ENCODE assay signal across 8 cellular contexts in the genomic region with DNA sequence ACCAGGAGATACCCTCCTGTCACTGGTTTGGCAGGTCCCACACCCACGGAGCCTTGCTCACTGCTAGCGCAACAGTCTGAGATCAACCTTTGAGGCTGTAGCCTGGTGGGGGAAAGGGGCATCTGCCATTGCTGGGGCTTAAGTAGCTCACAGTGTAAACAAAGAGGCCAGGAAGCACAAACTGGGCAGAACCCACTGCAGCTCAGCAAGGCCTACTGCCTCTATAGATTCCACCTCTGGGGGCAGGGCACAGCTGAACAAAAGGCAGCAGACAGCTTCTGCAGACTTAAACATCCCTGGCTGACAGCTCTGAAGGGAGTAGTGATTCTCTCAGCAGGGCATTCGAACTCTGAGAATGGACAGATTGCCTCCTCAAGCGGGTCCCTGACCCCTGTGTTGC. TPM values are rescaled to one million over a fixed set of nuclear protein-coding genes. Genes with fewer than 3 reads are reported as not detected.
DNase-seq lines count a peak whose midpoint lies in the region; TF ChIP-seq lines count a peak whose summit lies in the region.
"Not testable (repeated sequence)": the region's sequence is repeated elsewhere in the genome, so short reads cannot be mapped to it uniquely, and the experiment has no call there.

No MANE protein-coding gene starts in this region.

- not testable (repeated sequence) for H3K79me1 ChIP-seq in mesendoderm (ENCODE audit: low read length); neuronal stem cell (ENCODE audit: low read depth, low read length)

- H2BK12ac ChIP-seq in neuronal stem cell (ENCODE audit: low read length), result not testable (repeated sequence)

- not testable (repeated sequence) for H4K91ac ChIP-seq in neuronal stem cell (ENCODE audit: low read depth, low read length, poor library complexity)

- not testable (repeated sequence) for H2BK15ac ChIP-seq in mesendoderm (replicated peaks; ENCODE audit: low read depth); neuronal stem cell (ENCODE audit: low read length)

- not testable (repeated sequence) for H3K36me3 Mint-ChIP-seq in glutamatergic neuron (ENCODE audit: unreplicated experiment)

- H3K4me1 ChIP-seq in mesendoderm (ENCODE audit: control insufficient read depth, low read depth, low read length); neuronal stem cell (ENCODE audit: control insufficient read depth in 2 of 2, insufficient read depth in 1 of 2, low read depth in 1 of 2, low read length in 2 of 2): not testable (repeated sequence)

- H3K4me1 Mint-ChIP-seq in glutamatergic neuron (ENCODE audit: low read depth, unreplicated experiment), result not testable (repeated sequence)

- H3K27me3 ChIP-seq in mesendoderm (ENCODE audit: insufficient read depth, low read length, poor library complexity); neuronal stem cell (ENCODE audit: control insufficient read depth in 3 of 3, insufficient read depth in 3 of 3, low read depth in 1 of 3, low read length in 3 of 3): not testable (repeated sequence)

- H2BK5ac ChIP-seq in mesendoderm (ENCODE audit: low read length); neuronal stem cell (ENCODE audit: low read length): not testable (repeated sequence)

- H3K4me3 Mint-ChIP-seq in glutamatergic neuron (ENCODE audit: unreplicated experiment), result not testable (repeated sequence)

- not testable (repeated sequence) for TF ChIP-seq CTCF in glutamatergic neuron (IDR thresholded peaks at IDR 0.05; ENCODE audit: partially characterized antibody, unreplicated experiment)

- H2AFZ ChIP-seq in neuronal stem cell (ENCODE audit: low read length), result peak overlapping the region; percentile 70

- H3K27me3 Mint-ChIP-seq in glutamatergic neuron (ENCODE audit: unreplicated experiment), result not testable (repeated sequence)

- not testable (repeated sequence) for H3K9ac ChIP-seq in mesendoderm (ENCODE audit: low read length); neuronal stem cell (ENCODE audit: low read depth, low read length, poor library complexity)

- not testable (repeated sequence) for H2BK120ac ChIP-seq in mesendoderm (ENCODE audit: low read depth, low read length); neuronal stem cell (ENCODE audit: low read depth, low read length)

- DNase-seq in DMS53 (lab: John Stamatoyannopoulos, UW), result peak; percentile 56
- DNase-seq in Jurkat, Clone E6-1 (ENCODE audit: low read depth, low spot score), result peak; percentile 36
- peak; percentile 26 for DNase-seq in NCI-H510A treated with DMSO at 0.1 percent for 48 hours (lab: John Stamatoyannopoulos, UW)
- peak; percentile 38 for DNase-seq in SHP77 treated with DMSO at 0.1 percent for 48 hours (lab: John Stamatoyannopoulos, UW)
- DNase-seq in amniotic epithelial cell (ENCODE audit: low read depth), result peak; percentile 6
- not testable (repeated sequence) for DNase-seq in glutamatergic neuron
- peak; percentile 66 for DNase-seq in mesendoderm
- peak; percentile 6 for DNase-seq in neuronal stem cell (ENCODE audit: low spot score)

- H3K27ac ChIP-seq in mesendoderm (ENCODE audit: low read depth, low read length), result not testable (repeated sequence)
- peak overlapping the region; percentile 59 for H3K27ac ChIP-seq in neuronal stem cell (replicated peaks; ENCODE audit: low read length)

- H3K4me3 ChIP-seq in Jurkat, Clone E6-1 (ENCODE audit: low read length); mesendoderm (ENCODE audit: low read length); neuronal stem cell (ENCODE audit: low read length in 2 of 2): not testable (repeated sequence)

- H3K23ac ChIP-seq in mesendoderm (ENCODE audit: low read length); neuronal stem cell (ENCODE audit: low read depth, low read length, poor library complexity): not testable (repeated sequence)

- H3K9me3 Mint-ChIP-seq in glutamatergic neuron (ENCODE audit: unreplicated experiment), result not testable (repeated sequence)

- H3K56ac ChIP-seq in mesendoderm (ENCODE audit: low read length), result peak overlapping the region; percentile 67

- H4K8ac ChIP-seq in mesendoderm (ENCODE audit: low read depth, low read length); neuronal stem cell (ENCODE audit: low read depth, low read length): not testable (repeated sequence)

- no CpG with 5 or more reads among the region's 4 CpGs for WGBS in mesendoderm (ENCODE audit: extremely low coverage, insufficient coverage, low lambda C conversion rate)
- no CpG with 5 or more reads among the region's 4 CpGs for WGBS in neuronal stem cell (ENCODE audit: extremely low coverage in 2 of 2, insufficient read length in 2 of 2, insufficient replicate concordance in 1 of 2), 2 donors

- peaks cover 3 to 16% of the 10 kb centered on the region in 2 donors for H3K9me3 ChIP-seq in neuronal stem cell (replicated peaks in 1 of 2; ENCODE audit: control insufficient read depth in 2 of 2, insufficient read depth in 1 of 2, low read depth in 1 of 2, low read length in 2 of 2)

- H3K4ac ChIP-seq in mesendoderm (ENCODE audit: low read depth, low read length); neuronal stem cell (ENCODE audit: low read length): not testable (repeated sequence)

- H3K27ac Mint-ChIP-seq in glutamatergic neuron (ENCODE audit: unreplicated experiment), result peak overlapping the region; percentile 6

- H3K14ac ChIP-seq in neuronal stem cell (ENCODE audit: low read length), result not testable (repeated sequence)

- H2AK5ac ChIP-seq in mesendoderm (ENCODE audit: low read length); neuronal stem cell (ENCODE audit: low read depth, low read length): not testable (repeated sequence)

- not testable (repeated sequence) for H3K36me3 ChIP-seq in mesendoderm (ENCODE audit: control insufficient read depth, insufficient read depth, low read length); neuronal stem cell (replicated peaks in 1 of 2; ENCODE audit: control insufficient read depth in 2 of 2, insufficient read depth in 2 of 2, low read length in 2 of 2)

- H3K79me2 ChIP-seq in mesendoderm (ENCODE audit: control insufficient read depth, insufficient read depth, low read length), result not testable (repeated sequence)

- H3K4me2 ChIP-seq in mesendoderm (ENCODE audit: low read length); neuronal stem cell (ENCODE audit: insufficient read depth, low read length, poor library complexity, severe bottlenecking): not testable (repeated sequence)

- H3K18ac ChIP-seq in mesendoderm (ENCODE audit: low read length), result not testable (repeated sequence)
- peak overlapping the region; percentile 78 for H3K18ac ChIP-seq in neuronal stem cell (ENCODE audit: low read length)

- H4K5ac ChIP-seq in mesendoderm (ENCODE audit: low read length), result not testable (repeated sequence)

RNA-seq across cellular contexts. Expression of gene DDHD1, which starts 35.6 kb away (rescaled TPM):
- 8.3 TPM for polyA plus RNA-seq in Jurkat, Clone E6-1 (2012; ENCODE audit: insufficient read depth, insufficient read length)
- total RNA-seq in glutamatergic neuron (ENCODE audit: unreplicated experiment), result 38.1 TPM
- 4.4 TPM for polyA plus RNA-seq in mesendoderm (2013, experiment 1 of 2)
- polyA plus RNA-seq in mesendoderm (2013, experiment 2 of 2), result 5.6 TPM
- 5.4 TPM for polyA plus RNA-seq in neuronal stem cell (2013, experiment 1 of 2)
- polyA plus RNA-seq in neuronal stem cell (2013, experiment 2 of 2), result 6.0 TPM
